In the genomic region with DNA sequence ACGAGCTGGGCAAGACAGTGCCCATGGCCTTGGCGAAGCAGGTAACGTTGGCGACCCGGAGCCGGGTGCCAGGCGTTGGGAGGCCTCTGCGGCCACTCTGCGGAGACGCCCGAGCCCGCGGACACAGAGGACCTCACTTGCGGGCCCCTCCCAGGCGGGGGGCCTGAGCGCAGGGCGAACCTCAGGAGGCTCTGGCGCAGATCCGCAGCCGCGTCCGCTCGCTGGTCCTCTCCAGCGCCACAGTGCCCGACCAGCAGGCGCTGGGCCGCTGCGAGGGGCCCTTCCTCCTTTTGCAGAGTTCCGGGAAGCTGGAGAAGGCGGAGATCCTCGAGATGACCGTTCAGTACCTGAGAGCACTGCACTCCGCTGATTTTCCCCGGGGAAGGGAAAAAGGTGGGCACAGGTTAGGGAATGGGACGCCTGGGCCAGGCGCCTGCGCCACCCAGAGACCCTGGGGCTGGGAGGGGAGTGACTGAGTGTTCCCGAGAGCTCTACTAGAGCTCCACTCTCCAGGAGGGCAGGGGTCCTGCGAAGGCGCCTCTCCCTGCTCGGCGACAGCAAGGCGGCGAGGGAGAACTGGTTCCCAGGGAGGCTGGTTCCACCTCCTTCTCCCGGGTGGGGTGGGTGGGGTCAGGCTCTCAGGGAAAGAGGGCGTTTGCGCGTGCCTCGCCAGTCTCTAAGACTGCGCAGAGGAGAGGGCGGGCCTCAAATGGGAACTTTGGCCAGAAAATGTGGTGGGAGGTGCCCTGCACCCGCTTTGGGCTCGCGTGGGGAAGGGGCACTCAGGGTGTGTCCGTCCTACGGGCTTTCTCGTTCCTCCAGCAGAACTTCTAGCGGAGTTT, we compare ENCODE assay signal across 16 cellular contexts. TPM values are rescaled to one million over a fixed set of nuclear protein-coding genes. Genes with fewer than 3 reads are reported as not detected.
DNase-seq lines count a peak whose midpoint lies in the region; ATAC-seq, FAIRE-seq and TF ChIP-seq lines count a peak whose summit lies in the region.
"Had no signal": no experiment of that assay in that cellular context is flagged by ENCODE, and none has a peak within 500 bp of the region (broad histone marks: within the 10 kb centered on the region; RNA-seq: fewer than 3 reads in every experiment).

No MANE protein-coding gene starts in this region.

- peaks cover 18% of the 10 kb centered on the region for H3K4me1 Mint-ChIP-seq in mesothelial cell of epicardium

- no peak for TF ChIP-seq RAD21 in A549 (conservative IDR thresholded peaks at IDR 0.05 in 1 of 2, IDR thresholded peaks at IDR 0.05 in 1 of 2)

- POLR2A ChIA-PET in A549 (lab: Yijun Ruan, JAX): no interaction called here

- no peak overlapping the region for H3K27ac Mint-ChIP-seq in mesothelial cell of epicardium
- H3K27ac Mint-ChIP-seq: activated naive CD8-positive, alpha-beta T cell had no signal

- no peaks in the 10 kb centered on the region for H3K36me3 ChIP-seq in ES-I3 (ENCODE audit: insufficient read depth, low read length)
- H3K36me3 ChIP-seq: ovary, Peyer's patch had no signal

- CTCF ChIA-PET in A549 (lab: Yijun Ruan, JAX): no interaction called here

- no peak for FAIRE-seq in A549 (lab: Jason Lieb, UNC)

- H3K4me3 ChIP-seq in A549: peak overlapping the region; percentile 17; the same call in 1 of the 3 replicates
- H3K4me3 ChIP-seq in coronary artery: peak overlapping the region; percentile 66
- H3K4me3 ChIP-seq: ovary, Peyer's patch had no signal

- TF ChIP-seq CTCF in A549 (IDR thresholded peaks at IDR 0.05) (no peak), coronary artery (IDR thresholded peaks at IDR 0.05) (no peak), mesothelial cell of epicardium (IDR thresholded peaks at IDR 0.05; ENCODE audit: unreplicated experiment) (no peak)

- H3K36me3 Mint-ChIP-seq in mesothelial cell of epicardium: no peaks in the 10 kb centered on the region
- H3K36me3 Mint-ChIP-seq: activated naive CD8-positive, alpha-beta T cell; CD14-positive monocyte had no signal

- WGBS in A549 (ENCODE audit: missing lambda C conversion rate): 4% methylated on average over 15 of the region's 58 CpGs

- no peaks in the 10 kb centered on the region for H3K9me3 Mint-ChIP-seq in mesothelial cell of epicardium

- peak overlapping the region; percentile 31 for H3K4me3 Mint-ChIP-seq in mesothelial cell of epicardium
- H3K4me3 Mint-ChIP-seq: activated naive CD8-positive, alpha-beta T cell had no signal

- peak; percentile 35 to 55; a peak in 3 of 6 replicates for ATAC-seq in A549
- ATAC-seq in GM21825 (IDR thresholded peaks at IDR 0.05; ENCODE audit: unreplicated experiment): no peak
- no peak for ATAC-seq in HG03108 (IDR thresholded peaks at IDR 0.05; ENCODE audit: unreplicated experiment)
- no peak for ATAC-seq in HG03097 (IDR thresholded peaks at IDR 0.05; ENCODE audit: low FRiP score, unreplicated experiment)
- ATAC-seq: stimulated activated naive CD8-positive, alpha-beta T cell treated with anti-CD3 and anti-CD28 coated beads, Interleukin-15, Interleukin-2, amounts not matched to agents 100 U/mL and 50 U/mL, for 24 hours had no signal

- H3K4me2 ChIP-seq in A549: peak overlapping the region; percentile 61

- peak overlapping the region; percentile 46; the same call in 1 of the 2 replicates for H3K9ac ChIP-seq in ES-I3 (ENCODE audit: low read depth, low read length)

- peaks cover 98% of the 10 kb centered on the region for H3K27me3 Mint-ChIP-seq in mesothelial cell of epicardium (ENCODE audit: low read depth)

- TF ChIP-seq EP300 in A549 (IDR thresholded peaks at IDR 0.05): no peak

- DNase-seq in A549 (ENCODE audit: low read depth in 1 of 2, low spot score in 1 of 2) (peak in 1 of 2 experiments; percentile 28), coronary artery (ENCODE audit: low spot score) (no peak), mesothelial cell of epicardium (ENCODE audit: low spot score in 2 of 2, unreplicated experiment in 2 of 2) (no peak), NAMALWA (ENCODE audit: low spot score) (no peak)
- DNase-seq: T-helper 9 cell had no signal

- no peak for TF ChIP-seq POLR2A in A549 (IDR thresholded peaks at IDR 0.05; ENCODE audit: low read length)

- H3K4me1 ChIP-seq in A549 (no peaks in the 10 kb centered on the region), ES-I3 (ENCODE audit: insufficient read depth, low read length) (no peaks in the 10 kb centered on the region; the same call in 1 of the 2 replicates)

- H3K27ac ChIP-seq in A549 (no peak overlapping the region), coronary artery (no peak overlapping the region)
- H3K27ac ChIP-seq: ovary, Peyer's patch had no signal

- H3K9me3 ChIP-seq in A549: no peaks in the 10 kb centered on the region
- no peaks in the 10 kb centered on the region for H3K9me3 ChIP-seq in ES-I3 (ENCODE audit: control insufficient read depth, insufficient read depth, low read length)
- H3K9me3 ChIP-seq: ovary, Peyer's patch had no signal

TF ChIP-seq in A549, 52 proteins besides CTCF, POLR2A, EP300 and RAD21:
- TF ChIP-seq, protein P1, sequence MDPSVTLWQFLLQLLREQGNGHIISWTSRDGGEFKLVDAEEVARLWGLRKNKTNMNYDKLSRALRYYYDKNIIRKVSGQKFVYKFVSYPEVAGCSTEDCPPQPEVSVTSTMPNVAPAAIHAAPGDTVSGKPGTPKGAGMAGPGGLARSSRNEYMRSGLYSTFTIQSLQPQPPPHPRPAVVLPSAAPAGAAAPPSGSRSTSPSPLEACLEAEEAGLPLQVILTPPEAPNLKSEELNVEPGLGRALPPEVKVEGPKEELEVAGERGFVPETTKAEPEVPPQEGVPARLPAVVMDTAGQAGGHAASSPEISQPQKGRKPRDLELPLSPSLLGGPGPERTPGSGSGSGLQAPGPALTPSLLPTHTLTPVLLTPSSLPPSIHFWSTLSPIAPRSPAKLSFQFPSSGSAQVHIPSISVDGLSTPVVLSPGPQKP (IDR thresholded peaks at IDR 0.05; ENCODE audit: low read depth, low read length): no peak
- TF ChIP-seq MYC (IDR thresholded peaks at IDR 0.05; ENCODE audit: borderline replicate concordance, low read length): no peak
- TF ChIP-seq MAZ (IDR thresholded peaks at IDR 0.05; ENCODE audit: borderline replicate concordance, low read depth, low read length): no peak
- TF ChIP-seq NR3C1 (IDR thresholded peaks at IDR 0.05): no peak
- TF ChIP-seq CEBPB (IDR thresholded peaks at IDR 0.05): no peak
- no peak for TF ChIP-seq SREBF2 (IDR thresholded peaks at IDR 0.05)
- no peak for TF ChIP-seq SMC3 (IDR thresholded peaks at IDR 0.05)
- no peak for TF ChIP-seq JUN (IDR thresholded peaks at IDR 0.05)
- no peak for TF ChIP-seq TP53 (CRISPR knock-in tag; IDR thresholded peaks at IDR 0.05)
- TF ChIP-seq CHD4 (IDR thresholded peaks at IDR 0.05; ENCODE audit: borderline replicate concordance): no peak
- no peak for TF ChIP-seq FOSB (CRISPR knock-in tag; IDR thresholded peaks at IDR 0.05)
- no peak for TF ChIP-seq NFE2L2 (conservative IDR thresholded peaks at IDR 0.05; ENCODE audit: low read length)
- TF ChIP-seq ZC3H11A (IDR thresholded peaks at IDR 0.05): no peak
- TF ChIP-seq, protein P2, sequence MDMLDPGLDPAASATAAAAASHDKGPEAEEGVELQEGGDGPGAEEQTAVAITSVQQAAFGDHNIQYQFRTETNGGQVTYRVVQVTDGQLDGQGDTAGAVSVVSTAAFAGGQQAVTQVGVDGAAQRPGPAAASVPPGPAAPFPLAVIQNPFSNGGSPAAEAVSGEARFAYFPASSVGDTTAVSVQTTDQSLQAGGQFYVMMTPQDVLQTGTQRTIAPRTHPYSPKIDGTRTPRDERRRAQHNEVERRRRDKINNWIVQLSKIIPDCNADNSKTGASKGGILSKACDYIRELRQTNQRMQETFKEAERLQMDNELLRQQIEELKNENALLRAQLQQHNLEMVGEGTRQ (IDR thresholded peaks at IDR 0.05): no peak
- TF ChIP-seq RCOR1 (IDR thresholded peaks at IDR 0.05; ENCODE audit: low read depth, low read length): no peak
- no peak for TF ChIP-seq FOXS1 (CRISPR knock-in tag; IDR thresholded peaks at IDR 0.05)
- TF ChIP-seq POLR2AphosphoS2 (conservative IDR thresholded peaks at IDR 0.05; ENCODE audit: low read length): no peak
- no peak for TF ChIP-seq FOSL2 (IDR thresholded peaks at IDR 0.05)
- TF ChIP-seq FOSL2 (CRISPR knock-in tag; IDR thresholded peaks at IDR 0.05): no peak

RNA-seq across cellular contexts. Expression of a gene that starts 1.4 kb away (rescaled TPM):
- polyA plus RNA-seq in A549 (2011; rRNA removed): not detected in 2 replicates
- polyA plus RNA-seq in A549 (2012; cell fraction: cytosol; rRNA removed): not detected in 2 replicates
- polyA plus RNA-seq in A549 (2012; cell fraction: nucleus; rRNA removed): not detected in 2 replicates
- polyA plus RNA-seq in A549 (2017; fragmentation: RNase III; extraction: RNeasy Plus Mini Kit Qiagen cat#74134 plus additional on column Dnase treatment): not detected in 3 replicates
- not detected in 2 replicates for polyA minus RNA-seq in A549 (2011; rRNA and poly(A)+ RNA removed)
- total RNA-seq in mesothelial cell of epicardium: not detected in 3 replicates
- total RNA-seq: dermis microvascular lymphatic vessel endothelial cell, lung microvascular endothelial cell, ovary, Peyer's patch had no signal
- polyA plus RNA-seq: CD14-positive monocyte, ovary had no signal

Comparison
In these comparisons a context has a peak if more than half of its experiments do, and no peak if none do; other contexts are left out.
1. ATAC-seq: peak in A549 (2 of 2); none in GM21825 (single experiment), HG03108 (single experiment) and HG03097 (single experiment).